ENCODE assay signal across 1 cellular context in the genomic region with DNA sequence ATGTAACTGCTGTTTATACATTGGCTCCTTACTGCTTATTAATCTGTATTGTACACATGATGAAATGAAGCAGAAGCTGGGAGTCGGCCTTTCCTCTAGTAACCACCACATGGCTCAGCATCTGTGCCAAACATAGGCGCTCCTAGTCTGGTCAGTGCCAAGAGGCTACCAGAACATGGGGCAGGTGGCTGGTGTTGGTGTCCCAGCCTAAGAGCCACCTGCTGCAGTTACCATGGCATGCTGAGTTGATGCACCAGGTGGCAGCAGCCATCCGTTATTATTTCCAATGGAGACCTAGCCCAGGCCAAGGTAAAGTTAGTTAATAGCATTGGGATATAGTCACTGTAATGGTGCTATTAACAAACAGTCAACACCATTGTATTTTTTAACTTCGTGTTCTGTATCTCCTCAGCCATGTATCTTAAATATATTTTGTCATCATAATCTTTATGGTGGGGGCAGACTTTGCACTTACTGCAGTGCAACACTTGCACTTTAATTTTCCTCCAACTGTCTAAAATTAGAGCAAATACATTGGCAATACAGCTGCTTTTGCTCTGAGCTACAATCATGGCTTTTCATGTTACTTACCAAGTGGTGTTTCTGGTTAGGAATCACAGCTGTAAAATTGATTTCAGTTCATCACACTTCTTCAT.
TF ChIP-seq lines count a peak whose summit lies in the region.

No MANE protein-coding gene starts in this region.

TF ChIP-seq in K562, 482 proteins besides CTCF, POLR2A, EP300 and RAD21 (continued from another document and continues in another):
- TF ChIP-seq, protein P1, sequence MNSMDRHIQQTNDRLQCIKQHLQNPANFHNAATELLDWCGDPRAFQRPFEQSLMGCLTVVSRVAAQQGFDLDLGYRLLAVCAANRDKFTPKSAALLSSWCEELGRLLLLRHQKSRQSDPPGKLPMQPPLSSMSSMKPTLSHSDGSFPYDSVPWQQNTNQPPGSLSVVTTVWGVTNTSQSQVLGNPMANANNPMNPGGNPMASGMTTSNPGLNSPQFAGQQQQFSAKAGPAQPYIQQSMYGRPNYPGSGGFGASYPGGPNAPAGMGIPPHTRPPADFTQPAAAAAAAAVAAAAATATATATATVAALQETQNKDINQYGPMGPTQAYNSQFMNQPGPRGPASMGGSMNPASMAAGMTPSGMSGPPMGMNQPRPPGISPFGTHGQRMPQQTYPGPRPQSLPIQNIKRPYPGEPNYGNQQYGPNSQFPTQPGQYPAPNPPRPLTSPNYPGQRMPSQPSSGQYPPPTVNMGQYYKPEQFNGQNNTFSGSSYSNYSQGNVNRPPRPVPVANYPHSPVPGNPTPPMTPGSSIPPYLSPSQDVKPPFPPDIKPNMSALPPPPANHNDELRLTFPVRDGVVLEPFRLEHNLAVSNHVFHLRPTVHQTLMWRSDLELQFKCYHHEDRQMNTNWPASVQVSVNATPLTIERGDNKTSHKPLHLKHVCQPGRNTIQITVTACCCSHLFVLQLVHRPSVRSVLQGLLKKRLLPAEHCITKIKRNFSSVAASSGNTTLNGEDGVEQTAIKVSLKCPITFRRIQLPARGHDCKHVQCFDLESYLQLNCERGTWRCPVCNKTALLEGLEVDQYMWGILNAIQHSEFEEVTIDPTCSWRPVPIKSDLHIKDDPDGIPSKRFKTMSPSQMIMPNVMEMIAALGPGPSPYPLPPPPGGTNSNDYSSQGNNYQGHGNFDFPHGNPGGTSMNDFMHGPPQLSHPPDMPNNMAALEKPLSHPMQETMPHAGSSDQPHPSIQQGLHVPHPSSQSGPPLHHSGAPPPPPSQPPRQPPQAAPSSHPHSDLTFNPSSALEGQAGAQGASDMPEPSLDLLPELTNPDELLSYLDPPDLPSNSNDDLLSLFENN (IDR thresholded peaks at IDR 0.05; ENCODE audit: low read depth in 2 of 2, low read length in 2 of 2) = no peak
- TF ChIP-seq ZNF507 (tag; conservative IDR thresholded peaks at IDR 0.05) = no peak
- TF ChIP-seq JUND (IDR thresholded peaks at IDR 0.05; ENCODE audit: borderline replicate concordance, low read depth, low read length) = 0 out of 2 replicates have a peak, but pooled peaks have one; percentile 10
- TF ChIP-seq JUND (tag; IDR thresholded peaks at IDR 0.05; ENCODE audit: borderline replicate concordance, low read depth, low read length) = no peak
- no peak for TF ChIP-seq TRIM24 (IDR thresholded peaks at IDR 0.05)
- TF ChIP-seq ZNF253 (CRISPR knock-in tag; conservative IDR thresholded peaks at IDR 0.05) = no peak
- no peak for TF ChIP-seq SAFB2 (IDR thresholded peaks at IDR 0.05; ENCODE audit: borderline replicate concordance, low read depth, low read length, severe bottlenecking)
- no peak for TF ChIP-seq ZNF217 (CRISPR knock-in tag; IDR thresholded peaks at IDR 0.05)
- TF ChIP-seq XRCC3 (IDR thresholded peaks at IDR 0.05) = no peak
- TF ChIP-seq HSF4 (CRISPR knock-in tag; IDR thresholded peaks at IDR 0.05; ENCODE audit: borderline replicate concordance) = no peak
- TF ChIP-seq, protein P2, sequence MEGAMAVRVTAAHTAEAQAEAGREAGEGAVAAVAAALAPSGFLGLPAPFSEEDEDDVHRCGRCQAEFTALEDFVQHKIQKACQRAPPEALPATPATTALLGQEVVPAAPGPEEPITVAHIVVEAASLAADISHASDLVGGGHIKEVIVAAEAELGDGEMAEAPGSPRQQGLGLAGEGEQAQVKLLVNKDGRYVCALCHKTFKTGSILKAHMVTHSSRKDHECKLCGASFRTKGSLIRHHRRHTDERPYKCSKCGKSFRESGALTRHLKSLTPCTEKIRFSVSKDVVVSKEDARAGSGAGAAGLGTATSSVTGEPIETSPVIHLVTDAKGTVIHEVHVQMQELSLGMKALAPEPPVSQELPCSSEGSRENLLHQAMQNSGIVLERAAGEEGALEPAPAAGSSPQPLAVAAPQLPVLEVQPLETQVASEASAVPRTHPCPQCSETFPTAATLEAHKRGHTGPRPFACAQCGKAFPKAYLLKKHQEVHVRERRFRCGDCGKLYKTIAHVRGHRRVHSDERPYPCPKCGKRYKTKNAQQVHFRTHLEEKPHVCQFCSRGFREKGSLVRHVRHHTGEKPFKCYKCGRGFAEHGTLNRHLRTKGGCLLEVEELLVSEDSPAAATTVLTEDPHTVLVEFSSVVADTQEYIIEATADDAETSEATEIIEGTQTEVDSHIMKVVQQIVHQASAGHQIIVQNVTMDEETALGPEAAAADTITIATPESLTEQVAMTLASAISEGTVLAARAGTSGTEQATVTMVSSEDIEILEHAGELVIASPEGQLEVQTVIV (CRISPR knock-in tag; IDR thresholded peaks at IDR 0.05; ENCODE audit: borderline replicate concordance) = no peak
- TF ChIP-seq SMC3 (conservative IDR thresholded peaks at IDR 0.05; ENCODE audit: insufficient read depth, low read depth, low read length) = peak; percentile 83
- TF ChIP-seq, protein P3, sequence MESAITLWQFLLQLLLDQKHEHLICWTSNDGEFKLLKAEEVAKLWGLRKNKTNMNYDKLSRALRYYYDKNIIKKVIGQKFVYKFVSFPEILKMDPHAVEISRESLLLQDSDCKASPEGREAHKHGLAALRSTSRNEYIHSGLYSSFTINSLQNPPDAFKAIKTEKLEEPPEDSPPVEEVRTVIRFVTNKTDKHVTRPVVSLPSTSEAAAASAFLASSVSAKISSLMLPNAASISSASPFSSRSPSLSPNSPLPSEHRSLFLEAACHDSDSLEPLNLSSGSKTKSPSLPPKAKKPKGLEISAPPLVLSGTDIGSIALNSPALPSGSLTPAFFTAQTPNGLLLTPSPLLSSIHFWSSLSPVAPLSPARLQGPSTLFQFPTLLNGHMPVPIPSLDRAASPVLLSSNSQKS (CRISPR knock-in tag; IDR thresholded peaks at IDR 0.05) = 0 out of 2 replicates have a peak, but pooled peaks have one; percentile 29
- TF ChIP-seq NR4A1 (CRISPR knock-in tag; IDR thresholded peaks at IDR 0.05) = no peak
- TF ChIP-seq NR4A1 (tag; IDR thresholded peaks at IDR 0.05) = no peak
- TF ChIP-seq RBM15 (IDR thresholded peaks at IDR 0.05; ENCODE audit: insufficient read depth, low read length) = no peak
- TF ChIP-seq CBX1 (IDR thresholded peaks at IDR 0.05; ENCODE audit: low read depth) = no peak
- TF ChIP-seq, protein P4, sequence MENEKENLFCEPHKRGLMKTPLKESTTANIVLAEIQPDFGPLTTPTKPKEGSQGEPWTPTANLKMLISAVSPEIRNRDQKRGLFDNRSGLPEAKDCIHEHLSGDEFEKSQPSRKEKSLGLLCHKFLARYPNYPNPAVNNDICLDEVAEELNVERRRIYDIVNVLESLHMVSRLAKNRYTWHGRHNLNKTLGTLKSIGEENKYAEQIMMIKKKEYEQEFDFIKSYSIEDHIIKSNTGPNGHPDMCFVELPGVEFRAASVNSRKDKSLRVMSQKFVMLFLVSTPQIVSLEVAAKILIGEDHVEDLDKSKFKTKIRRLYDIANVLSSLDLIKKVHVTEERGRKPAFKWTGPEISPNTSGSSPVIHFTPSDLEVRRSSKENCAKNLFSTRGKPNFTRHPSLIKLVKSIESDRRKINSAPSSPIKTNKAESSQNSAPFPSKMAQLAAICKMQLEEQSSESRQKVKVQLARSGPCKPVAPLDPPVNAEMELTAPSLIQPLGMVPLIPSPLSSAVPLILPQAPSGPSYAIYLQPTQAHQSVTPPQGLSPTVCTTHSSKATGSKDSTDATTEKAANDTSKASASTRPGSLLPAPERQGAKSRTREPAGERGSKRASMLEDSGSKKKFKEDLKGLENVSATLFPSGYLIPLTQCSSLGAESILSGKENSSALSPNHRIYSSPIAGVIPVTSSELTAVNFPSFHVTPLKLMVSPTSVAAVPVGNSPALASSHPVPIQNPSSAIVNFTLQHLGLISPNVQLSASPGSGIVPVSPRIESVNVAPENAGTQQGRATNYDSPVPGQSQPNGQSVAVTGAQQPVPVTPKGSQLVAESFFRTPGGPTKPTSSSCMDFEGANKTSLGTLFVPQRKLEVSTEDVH (IDR thresholded peaks at IDR 0.05; ENCODE audit: low read depth, partially characterized antibody) = no peak
- TF ChIP-seq SRSF7 (optimal IDR thresholded peaks at IDR 0.05; ENCODE audit: low read depth, low read length) = no peak
- 0 out of 2 replicates have a peak, but pooled peaks have one; percentile 34 for TF ChIP-seq ZNF76 (CRISPR knock-in tag; IDR thresholded peaks at IDR 0.05; ENCODE audit: borderline replicate concordance)
- no peak for TF ChIP-seq ELF1 (tag; IDR thresholded peaks at IDR 0.05)
- TF ChIP-seq YY1 (IDR thresholded peaks at IDR 0.05; ENCODE audit: borderline replicate concordance in 1 of 3, control insufficient read depth in 1 of 3, extremely low read depth in 1 of 3, insufficient read depth in 3 of 3, insufficient read length in 1 of 3, insufficient replicate concordance in 2 of 3, low read depth in 1 of 3, low read length in 2 of 3) = peak in 1 of 3 experiments; percentile 23
- peak; percentile 78 for TF ChIP-seq STAG1 (CRISPR knock-in tag; IDR thresholded peaks at IDR 0.05; ENCODE audit: borderline replicate concordance)
- no peak for TF ChIP-seq PHTF2 (CRISPR knock-in tag; IDR thresholded peaks at IDR 0.05)
- TF ChIP-seq, protein P5, sequence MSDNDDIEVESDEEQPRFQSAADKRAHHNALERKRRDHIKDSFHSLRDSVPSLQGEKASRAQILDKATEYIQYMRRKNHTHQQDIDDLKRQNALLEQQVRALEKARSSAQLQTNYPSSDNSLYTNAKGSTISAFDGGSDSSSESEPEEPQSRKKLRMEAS (CRISPR knock-in tag; IDR thresholded peaks at IDR 0.05) = no peak
- no peak for TF ChIP-seq KLF16 (IDR thresholded peaks at IDR 0.05)
- no peak for TF ChIP-seq PYGO2 (tag; IDR thresholded peaks at IDR 0.05)
- TF ChIP-seq CBX2 (IDR thresholded peaks at IDR 0.05; ENCODE audit: insufficient read depth, low read length, poor library complexity, severe bottlenecking) = no peak
- TF ChIP-seq ZFX (CRISPR knock-in tag; IDR thresholded peaks at IDR 0.05) = no peak
- TF ChIP-seq, protein P6, sequence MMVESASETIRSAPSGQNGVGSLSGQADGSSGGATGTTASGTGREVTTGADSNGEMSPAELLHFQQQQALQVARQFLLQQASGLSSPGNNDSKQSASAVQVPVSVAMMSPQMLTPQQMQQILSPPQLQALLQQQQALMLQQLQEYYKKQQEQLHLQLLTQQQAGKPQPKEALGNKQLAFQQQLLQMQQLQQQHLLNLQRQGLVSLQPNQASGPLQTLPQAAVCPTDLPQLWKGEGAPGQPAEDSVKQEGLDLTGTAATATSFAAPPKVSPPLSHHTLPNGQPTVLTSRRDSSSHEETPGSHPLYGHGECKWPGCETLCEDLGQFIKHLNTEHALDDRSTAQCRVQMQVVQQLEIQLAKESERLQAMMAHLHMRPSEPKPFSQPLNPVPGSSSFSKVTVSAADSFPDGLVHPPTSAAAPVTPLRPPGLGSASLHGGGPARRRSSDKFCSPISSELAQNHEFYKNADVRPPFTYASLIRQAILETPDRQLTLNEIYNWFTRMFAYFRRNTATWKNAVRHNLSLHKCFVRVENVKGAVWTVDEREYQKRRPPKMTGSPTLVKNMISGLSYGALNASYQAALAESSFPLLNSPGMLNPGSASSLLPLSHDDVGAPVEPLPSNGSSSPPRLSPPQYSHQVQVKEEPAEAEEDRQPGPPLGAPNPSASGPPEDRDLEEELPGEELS (CRISPR knock-in tag; IDR thresholded peaks at IDR 0.05; ENCODE audit: borderline replicate concordance) = no peak
- no peak for TF ChIP-seq ZNF445 (CRISPR knock-in tag; IDR thresholded peaks at IDR 0.05; ENCODE audit: low read depth)
- no peak for TF ChIP-seq PPARD (CRISPR knock-in tag; IDR thresholded peaks at IDR 0.05)
- TF ChIP-seq SP1 (CRISPR knock-in tag; IDR thresholded peaks at IDR 0.05) = peak; percentile 45; the same call in 1 of the 2 replicates
- no peak for TF ChIP-seq CC2D1A (IDR thresholded peaks at IDR 0.05)
- no peak for TF ChIP-seq EP400 (IDR thresholded peaks at IDR 0.05)
- peak; percentile 65; the same call in 1 of the 2 replicates for TF ChIP-seq POLR2AphosphoS5 (IDR thresholded peaks at IDR 0.05; ENCODE audit: control insufficient read depth, insufficient read depth, low read depth, low read length)
- no peak for TF ChIP-seq HDAC8 (tag; IDR thresholded peaks at IDR 0.05)
- TF ChIP-seq, protein P7, sequence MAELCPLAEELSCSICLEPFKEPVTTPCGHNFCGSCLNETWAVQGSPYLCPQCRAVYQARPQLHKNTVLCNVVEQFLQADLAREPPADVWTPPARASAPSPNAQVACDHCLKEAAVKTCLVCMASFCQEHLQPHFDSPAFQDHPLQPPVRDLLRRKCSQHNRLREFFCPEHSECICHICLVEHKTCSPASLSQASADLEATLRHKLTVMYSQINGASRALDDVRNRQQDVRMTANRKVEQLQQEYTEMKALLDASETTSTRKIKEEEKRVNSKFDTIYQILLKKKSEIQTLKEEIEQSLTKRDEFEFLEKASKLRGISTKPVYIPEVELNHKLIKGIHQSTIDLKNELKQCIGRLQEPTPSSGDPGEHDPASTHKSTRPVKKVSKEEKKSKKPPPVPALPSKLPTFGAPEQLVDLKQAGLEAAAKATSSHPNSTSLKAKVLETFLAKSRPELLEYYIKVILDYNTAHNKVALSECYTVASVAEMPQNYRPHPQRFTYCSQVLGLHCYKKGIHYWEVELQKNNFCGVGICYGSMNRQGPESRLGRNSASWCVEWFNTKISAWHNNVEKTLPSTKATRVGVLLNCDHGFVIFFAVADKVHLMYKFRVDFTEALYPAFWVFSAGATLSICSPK (IDR thresholded peaks at IDR 0.05; ENCODE audit: borderline replicate concordance) = no peak
- TF ChIP-seq, protein P8, sequence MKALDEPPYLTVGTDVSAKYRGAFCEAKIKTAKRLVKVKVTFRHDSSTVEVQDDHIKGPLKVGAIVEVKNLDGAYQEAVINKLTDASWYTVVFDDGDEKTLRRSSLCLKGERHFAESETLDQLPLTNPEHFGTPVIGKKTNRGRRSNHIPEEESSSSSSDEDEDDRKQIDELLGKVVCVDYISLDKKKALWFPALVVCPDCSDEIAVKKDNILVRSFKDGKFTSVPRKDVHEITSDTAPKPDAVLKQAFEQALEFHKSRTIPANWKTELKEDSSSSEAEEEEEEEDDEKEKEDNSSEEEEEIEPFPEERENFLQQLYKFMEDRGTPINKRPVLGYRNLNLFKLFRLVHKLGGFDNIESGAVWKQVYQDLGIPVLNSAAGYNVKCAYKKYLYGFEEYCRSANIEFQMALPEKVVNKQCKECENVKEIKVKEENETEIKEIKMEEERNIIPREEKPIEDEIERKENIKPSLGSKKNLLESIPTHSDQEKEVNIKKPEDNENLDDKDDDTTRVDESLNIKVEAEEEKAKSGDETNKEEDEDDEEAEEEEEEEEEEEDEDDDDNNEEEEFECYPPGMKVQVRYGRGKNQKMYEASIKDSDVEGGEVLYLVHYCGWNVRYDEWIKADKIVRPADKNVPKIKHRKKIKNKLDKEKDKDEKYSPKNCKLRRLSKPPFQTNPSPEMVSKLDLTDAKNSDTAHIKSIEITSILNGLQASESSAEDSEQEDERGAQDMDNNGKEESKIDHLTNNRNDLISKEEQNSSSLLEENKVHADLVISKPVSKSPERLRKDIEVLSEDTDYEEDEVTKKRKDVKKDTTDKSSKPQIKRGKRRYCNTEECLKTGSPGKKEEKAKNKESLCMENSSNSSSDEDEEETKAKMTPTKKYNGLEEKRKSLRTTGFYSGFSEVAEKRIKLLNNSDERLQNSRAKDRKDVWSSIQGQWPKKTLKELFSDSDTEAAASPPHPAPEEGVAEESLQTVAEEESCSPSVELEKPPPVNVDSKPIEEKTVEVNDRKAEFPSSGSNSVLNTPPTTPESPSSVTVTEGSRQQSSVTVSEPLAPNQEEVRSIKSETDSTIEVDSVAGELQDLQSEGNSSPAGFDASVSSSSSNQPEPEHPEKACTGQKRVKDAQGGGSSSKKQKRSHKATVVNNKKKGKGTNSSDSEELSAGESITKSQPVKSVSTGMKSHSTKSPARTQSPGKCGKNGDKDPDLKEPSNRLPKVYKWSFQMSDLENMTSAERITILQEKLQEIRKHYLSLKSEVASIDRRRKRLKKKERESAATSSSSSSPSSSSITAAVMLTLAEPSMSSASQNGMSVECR (CRISPR knock-in tag; IDR thresholded peaks at IDR 0.05) = no peak
